16 cellular contexts compared by ENCODE assay signal in genomic region chr10:17660921-17661320, GRCh38. TPM values are rescaled to one million over a fixed set of nuclear protein-coding genes. Genes with fewer than 3 reads are reported as not detected.
DNase-seq lines count a peak whose midpoint lies in the region; ATAC-seq, FAIRE-seq and TF ChIP-seq lines count a peak whose summit lies in the region.
"Had no signal": no experiment of that assay in that cellular context is flagged by ENCODE, and none has a peak within 500 bp of the region (broad histone marks: within the 10 kb centered on the region; RNA-seq: fewer than 3 reads in every experiment).

No MANE protein-coding gene starts in this region.

- H2BK5ac ChIP-seq in mesenchymal stem cell (ENCODE audit: low read depth, low read length, poor library complexity, severe bottlenecking) = no peak overlapping the region
- no peak overlapping the region for H2BK5ac ChIP-seq in H9 (ENCODE audit: insufficient read length, low read length)

- peak overlapping the region; percentile 28 for H3K9ac ChIP-seq in mesenchymal stem cell (ENCODE audit: low read length)
- no peak overlapping the region for H3K9ac ChIP-seq in H9 (ENCODE audit: extremely low read depth, insufficient read length, low read length)

- H2AFZ ChIP-seq in mesenchymal stem cell (ENCODE audit: low read depth, low read length) (no peak overlapping the region), H9 (ENCODE audit: low read length) (no peak overlapping the region)

- no peak overlapping the region for H3T11ph ChIP-seq in H9 (ENCODE audit: low read length)

- H3K4me3 Mint-ChIP-seq in CD4-positive, CD25-positive, alpha-beta regulatory T cell = peak overlapping the region; percentile 71 to 87 (median 82)
- H3K4me3 Mint-ChIP-seq in activated T-helper 17 cell treated with anti-CD3 and anti-CD28 coated beads, Interleukin-2, amount 50 U/mL, for 72 hours = peak overlapping the region; percentile 54
- no peak overlapping the region for H3K4me3 Mint-ChIP-seq in H9

- H3K4me3 ChIP-seq in CD4-positive, CD25-positive, alpha-beta regulatory T cell (ENCODE audit: low read depth, low read length) = peak overlapping the region; percentile 88
- H3K4me3 ChIP-seq in mesenchymal stem cell (ENCODE audit: insufficient read depth in 1 of 2, low read depth in 1 of 2, low read length in 2 of 2) (no peak overlapping the region), WERI-Rb-1 (ENCODE audit: low read depth, low read length) (no peak overlapping the region)
- H3K4me3 ChIP-seq: GM12878, Peyer's patch had no signal

- peak; percentile 93 for FAIRE-seq in H54 (lab: Jason Lieb, UNC)
- FAIRE-seq: GM12878 had no signal

- no peaks in the 10 kb centered on the region for H4K20me1 ChIP-seq in H9 (ENCODE audit: control insufficient read depth, insufficient read depth, insufficient read length)

- TF ChIP-seq POLR2A in H54 (IDR thresholded peaks at IDR 0.05; ENCODE audit: low read depth, low read length) = no peak

- peaks cover 88% of the 10 kb centered on the region for H3K4me1 ChIP-seq in CD4-positive, CD25-positive, alpha-beta regulatory T cell (ENCODE audit: control insufficient read depth, insufficient read depth, low read length, poor library complexity, severe bottlenecking)
- H3K4me1 ChIP-seq in mesenchymal stem cell (ENCODE audit: control insufficient read depth, insufficient read depth, low read depth, low read length) = peaks cover 2% of the 10 kb centered on the region
- H3K4me1 ChIP-seq in H9 (ENCODE audit: insufficient read depth, low read length) = no peaks in the 10 kb centered on the region; the same call in 1 of the 2 replicates

- peaks cover 51 to 87% (median 67%) of the 10 kb centered on the region in 4 donors for H3K4me1 Mint-ChIP-seq in CD4-positive, CD25-positive, alpha-beta regulatory T cell
- peaks cover 58% of the 10 kb centered on the region for H3K4me1 Mint-ChIP-seq in activated T-helper 17 cell treated with anti-CD3 and anti-CD28 coated beads, Interleukin-2, amount 50 U/mL, for 72 hours
- peaks cover 10 to 26% of the 10 kb centered on the region in 2 experiments for H3K4me1 Mint-ChIP-seq in H9

- H3K79me1 ChIP-seq in mesenchymal stem cell (replicated peaks; ENCODE audit: low read length, poor library complexity, severe bottlenecking) = peaks cover 9% of the 10 kb centered on the region
- H3K79me1 ChIP-seq in H9 (ENCODE audit: insufficient read depth, low read depth, low read length, poor library complexity, severe bottlenecking) = no peaks in the 10 kb centered on the region

- H3K79me2 ChIP-seq in H9 (ENCODE audit: insufficient read depth, low read length) = peaks cover 5% of the 10 kb centered on the region; the same call in 1 of the 2 replicates

- H2BK15ac ChIP-seq in mesenchymal stem cell (ENCODE audit: low read depth, poor library complexity, severe bottlenecking) (no peak overlapping the region), H9 (ENCODE audit: low read depth, low read length) (no peak overlapping the region)

- H3K23ac ChIP-seq in mesenchymal stem cell (ENCODE audit: low read length in 2 of 2) = no peak overlapping the region
- H3K23ac ChIP-seq in H9 (ENCODE audit: insufficient read length, low read depth, low read length) = no peak overlapping the region

- H3K9me3 Mint-ChIP-seq in CD4-positive, CD25-positive, alpha-beta regulatory T cell = peaks cover 0 to 2% (median 0%) of the 10 kb centered on the region in 7 donors
- H3K9me3 Mint-ChIP-seq in activated T-helper 17 cell treated with anti-CD3 and anti-CD28 coated beads, Interleukin-2, amount 50 U/mL, for 72 hours = peaks cover 8% of the 10 kb centered on the region
- H3K9me3 Mint-ChIP-seq in H9 = peaks cover 15 to 20% of the 10 kb centered on the region in 2 experiments

- peak overlapping the region; percentile 97 for H3K27ac ChIP-seq in CD4-positive, CD25-positive, alpha-beta regulatory T cell (ENCODE audit: insufficient read depth, low read length, poor library complexity, severe bottlenecking)
- no peak overlapping the region for H3K27ac ChIP-seq in mesenchymal stem cell (ENCODE audit: low read length, poor library complexity, severe bottlenecking)
- no peak overlapping the region for H3K27ac ChIP-seq in H9 (ENCODE audit: insufficient read length, low read depth, low read length)
- H3K27ac ChIP-seq in WERI-Rb-1 = no peak overlapping the region
- H3K27ac ChIP-seq: Peyer's patch had no signal

- no peaks in the 10 kb centered on the region for H3K23me2 ChIP-seq in H9 (ENCODE audit: insufficient read length, low read depth, low read length, poor library complexity, severe bottlenecking)

- no peaks in the 10 kb centered on the region for H3K27me3 ChIP-seq in CD4-positive, CD25-positive, alpha-beta regulatory T cell (ENCODE audit: control insufficient read depth, insufficient read depth, low read length)
- H3K27me3 ChIP-seq in mesenchymal stem cell (ENCODE audit: control insufficient read depth in 1 of 2, insufficient read depth in 1 of 2, low read length in 2 of 2) (no peaks in the 10 kb centered on the region), H9 (ENCODE audit: insufficient read depth, low read length) (no peaks in the 10 kb centered on the region), WERI-Rb-1 (ENCODE audit: insufficient read depth, low read depth, severe bottlenecking) (no peaks in the 10 kb centered on the region)
- H3K27me3 ChIP-seq: Peyer's patch had no signal

- H2BK12ac ChIP-seq in mesenchymal stem cell (ENCODE audit: low read length in 2 of 2) (no peak overlapping the region), H9 (ENCODE audit: insufficient read length, low read depth, low read length) (no peak overlapping the region)

- no peak overlapping the region for H2BK20ac ChIP-seq in H9 (ENCODE audit: low read depth, low read length, poor library complexity, severe bottlenecking)

- no peak for ATAC-seq in CD4-positive, CD25-positive, alpha-beta regulatory T cell (ENCODE audit: low read depth in 2 of 2)
- no peak for ATAC-seq in activated T-helper 17 cell treated with anti-CD3 and anti-CD28 coated beads, Interleukin-2, amount 50 U/mL, for 72 hours (replicated peaks)
- ATAC-seq: GM12878 had no signal

- no peak overlapping the region for H2AK5ac ChIP-seq in mesenchymal stem cell (ENCODE audit: low read length, severe bottlenecking)
- no peak overlapping the region for H2AK5ac ChIP-seq in H9 (ENCODE audit: insufficient read length, low read length)

- TF ChIP-seq CTCF in H9 (conservative IDR thresholded peaks at IDR 0.05) (no peak), WERI-Rb-1 (IDR thresholded peaks at IDR 0.05; ENCODE audit: low read depth, low read length) (no peak)

- peak overlapping the region; percentile 72 to 89 (median 74) for H3K27ac Mint-ChIP-seq in CD4-positive, CD25-positive, alpha-beta regulatory T cell
- no peak overlapping the region for H3K27ac Mint-ChIP-seq in activated T-helper 17 cell treated with anti-CD3 and anti-CD28 coated beads, Interleukin-2, amount 50 U/mL, for 72 hours
- H3K27ac Mint-ChIP-seq in H9 = no peak overlapping the region

- H4K8ac ChIP-seq in mesenchymal stem cell (ENCODE audit: low read length) (no peak overlapping the region), H9 (replicated peaks; ENCODE audit: insufficient read length, low read depth, low read length) (no peak overlapping the region)

- no peak overlapping the region for H2BK120ac ChIP-seq in mesenchymal stem cell (ENCODE audit: low read depth, low read length)
- no peak overlapping the region for H2BK120ac ChIP-seq in H9 (ENCODE audit: low read depth, low read length, poor library complexity, severe bottlenecking)

- H4K91ac ChIP-seq in mesenchymal stem cell (ENCODE audit: low read length) (no peak overlapping the region), H9 (ENCODE audit: insufficient read length, low read depth, low read length) (no peak overlapping the region)

- H4K5ac ChIP-seq in H9 (ENCODE audit: insufficient read length, low read depth, low read length) = no peak overlapping the region

- H3K4me2 ChIP-seq in mesenchymal stem cell (ENCODE audit: low read length, poor library complexity, severe bottlenecking) (no peak overlapping the region), H9 (ENCODE audit: insufficient read depth, insufficient read length, low read length) (no peak overlapping the region)

- no peak overlapping the region for H3K56ac ChIP-seq in H9 (ENCODE audit: insufficient read length, low read depth, low read length)

- H3K27me3 Mint-ChIP-seq in CD4-positive, CD25-positive, alpha-beta regulatory T cell = no peaks in the 10 kb centered on the region
- H3K27me3 Mint-ChIP-seq in activated T-helper 17 cell treated with anti-CD3 and anti-CD28 coated beads, Interleukin-2, amount 50 U/mL, for 72 hours = no peaks in the 10 kb centered on the region
- no peaks in the 10 kb centered on the region for H3K27me3 Mint-ChIP-seq in H9 (ENCODE audit: low read depth)

- H3K36me3 ChIP-seq in CD4-positive, CD25-positive, alpha-beta regulatory T cell (ENCODE audit: control insufficient read depth, insufficient read depth, low read length) = peaks cover 10% of the 10 kb centered on the region
- H3K36me3 ChIP-seq in mesenchymal stem cell (ENCODE audit: control insufficient read depth in 1 of 2, insufficient read depth in 2 of 2, low read depth in 1 of 2, low read length in 2 of 2) (peaks cover 4 to 26% of the 10 kb centered on the region in 2 experiments), WERI-Rb-1 (no peaks in the 10 kb centered on the region)

- no peaks in the 10 kb centered on the region for H3K9me3 ChIP-seq in CD4-positive, CD25-positive, alpha-beta regulatory T cell (ENCODE audit: control insufficient read depth in 2 of 2, low read length in 2 of 2)
- H3K9me3 ChIP-seq in mesenchymal stem cell (ENCODE audit: control insufficient read depth, low read length) (no peaks in the 10 kb centered on the region), H9 (ENCODE audit: control insufficient read depth, low read depth, low read length) (no peaks in the 10 kb centered on the region), WERI-Rb-1 (ENCODE audit: severe bottlenecking) (no peaks in the 10 kb centered on the region)
- H3K9me3 ChIP-seq: Peyer's patch had no signal

- no peak overlapping the region for H3K4ac ChIP-seq in mesenchymal stem cell (ENCODE audit: low read depth in 1 of 2, low read length in 2 of 2)
- H3K4ac ChIP-seq in H9 (ENCODE audit: low read depth, low read length) = no peak overlapping the region

- no peak for DNase-seq in CD4-positive, CD25-positive, alpha-beta regulatory T cell
- DNase-seq in H54 (ENCODE audit: insufficient read length, low spot score) = no peak
- no peak for DNase-seq in mesenchymal stem cell
- DNase-seq in H9 = no peak
- no peak for DNase-seq in NK-92 treated with Interleukin-12 subunit alpha and Interleukin-12 subunit beta, amount 100 ng/mL, for 24 hours (lab: John Stamatoyannopoulos, UW)
- DNase-seq in WERI-Rb-1 = no peak
- no peak for DNase-seq in stimulated activated CD4-positive, alpha-beta T cell treated with anti-CD3 and anti-CD28 coated beads, Interleukin-15, amount 100 ng/mL, for 24 hours
- DNase-seq: DMS 273 treated with DMSO at 0.1 percent for 48 hours, NCI-H1092, NCI-H187, NCI-H446 treated with DMSO at 0.1 percent for 48 hours, NCI-H774, Peyer's patch, Right ventricle myocardium superior had no signal

- no peak overlapping the region for H3K14ac ChIP-seq in mesenchymal stem cell (ENCODE audit: low read length in 2 of 2)
- no peak overlapping the region for H3K14ac ChIP-seq in H9 (ENCODE audit: insufficient read depth, low read length)

- no peak overlapping the region for H3K18ac ChIP-seq in mesenchymal stem cell (ENCODE audit: low read depth in 1 of 2, low read length in 2 of 2)
- H3K18ac ChIP-seq in H9 (ENCODE audit: insufficient read length, low read depth, low read length) = no peak overlapping the region

- H3K36me3 Mint-ChIP-seq in CD4-positive, CD25-positive, alpha-beta regulatory T cell = peaks cover 49% of the 10 kb centered on the region
- H3K36me3 Mint-ChIP-seq in activated T-helper 17 cell treated with anti-CD3 and anti-CD28 coated beads, Interleukin-2, amount 50 U/mL, for 72 hours (ENCODE audit: low read depth) = peaks cover 43% of the 10 kb centered on the region
- peaks cover 15 to 35% (median 17%) of the 10 kb centered on the region in 3 experiments for H3K36me3 Mint-ChIP-seq in H9 (ENCODE audit: insufficient read depth in 1 of 3, low read depth in 3 of 3)

RNA-seq across cellular contexts. Expression of gene STAM, which starts 17.0 kb away (rescaled TPM):
- 154 TPM for total RNA-seq in CD4-positive, CD25-positive, alpha-beta regulatory T cell
- 10 to 100 TPM; 48.0 to 93.3 (median 67.0) TPM for polyA plus RNA-seq in CD4-positive, CD25-positive, alpha-beta regulatory T cell
- 10 to 100 TPM; 27.0 to 35.4 TPM for total RNA-seq in activated T-helper 17 cell treated with anti-CD3 and anti-CD28 coated beads, Interleukin-2, amount 50 U/mL, for 72 hours
- polyA plus RNA-seq in mesenchymal stem cell (2013, experiment 1 of 2) = 27.5 TPM
- 26.7 TPM for polyA plus RNA-seq in mesenchymal stem cell (2013, experiment 2 of 2)
- total RNA-seq in H9 (2021) = 26.9 and 29.3 TPM in 2 replicates

RNA-seq across cellular contexts. Expression of gene HACD1, which starts 43.7 kb away (rescaled TPM):
- 22.0 TPM for total RNA-seq in CD4-positive, CD25-positive, alpha-beta regulatory T cell
- polyA plus RNA-seq in CD4-positive, CD25-positive, alpha-beta regulatory T cell = 10 to 100 TPM; 28.4 to 65.8 (median 47.0) TPM
- total RNA-seq in activated T-helper 17 cell treated with anti-CD3 and anti-CD28 coated beads, Interleukin-2, amount 50 U/mL, for 72 hours = 1 to 10 TPM; 1.6 to 3.5 TPM
- polyA plus RNA-seq in mesenchymal stem cell (2013, experiment 1 of 2) = 42.1 TPM
- 45.0 TPM for polyA plus RNA-seq in mesenchymal stem cell (2013, experiment 2 of 2)
- 23.7 and 25.0 TPM in 2 replicates for total RNA-seq in H9 (2021)

Comparison
In these comparisons a context has a peak if more than half of its experiments do, and no peak if none do; other contexts are left out.
1. H3K27ac Mint-ChIP-seq: peak in CD4-positive, CD25-positive, alpha-beta regulatory T cell (3 of 3); none in activated T-helper 17 cell treated with anti-CD3 and anti-CD28 coated beads, Interleukin-2, amount 50 U/mL, for 72 hours (single experiment) and H9 (0 of 3).
2. H3K4me3 Mint-ChIP-seq: peak in CD4-positive, CD25-positive, alpha-beta regulatory T cell (4 of 4) and activated T-helper 17 cell treated with anti-CD3 and anti-CD28 coated beads, Interleukin-2, amount 50 U/mL, for 72 hours (single experiment); none in H9 (0 of 2).